9 cellular contexts compared by ENCODE assay signal in the genomic region with DNA sequence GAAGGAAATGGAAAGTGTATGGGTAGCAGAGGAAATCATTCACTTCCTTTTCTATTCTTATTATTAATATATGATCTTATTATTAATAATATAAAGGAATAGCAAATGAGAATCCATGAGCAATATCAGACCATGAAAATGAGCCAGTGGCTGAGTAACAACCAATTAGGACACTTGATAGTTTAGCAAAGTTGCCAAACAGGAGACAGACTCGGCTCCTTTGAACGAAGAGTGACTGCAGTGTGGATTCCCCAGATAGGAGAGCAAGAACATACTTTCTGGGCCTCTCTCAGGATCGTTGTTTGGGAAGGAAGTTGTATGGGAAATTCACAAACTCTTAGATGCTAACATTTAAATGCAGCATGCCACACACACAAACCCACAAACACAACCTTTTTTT.
"Had no signal": no experiment of that assay in that cellular context is flagged by ENCODE, and none has a peak within 500 bp of the region (broad histone marks: within the 10 kb centered on the region; RNA-seq: fewer than 3 reads in every experiment).

No MANE protein-coding gene starts in this region.

- H3K27ac ChIP-seq: GM23248 had no signal

- H3K9me3 Mint-ChIP-seq: H9, HFFc6 had no signal

- H3K9ac ChIP-seq: GM23248 had no signal

- H3K4me1 Mint-ChIP-seq: H9 had no signal

- H3K4me3 ChIP-seq: GM23248 had no signal

- ATAC-seq: HCT116 had no signal

- DNase-seq: GM23248, GOT3, H7, H9, HCEC 1CT, HFFc6 had no signal

- H3K27ac Mint-ChIP-seq: H9, HFFc6 had no signal

- H3K4me3 Mint-ChIP-seq: H9, HFFc6 had no signal

- FAIRE-seq: H1, H54 had no signal

- H2AFZ ChIP-seq: GM23248 had no signal
